ENCODE assay signal across 15 cellular contexts in genomic region chr5:174500636-174501035, GRCh38.
DNase-seq lines count a peak whose midpoint lies in the region; ATAC-seq and TF ChIP-seq lines count a peak whose summit lies in the region.
"Had no signal": no experiment of that assay in that cellular context is flagged by ENCODE, and none has a peak within 500 bp of the region (broad histone marks: within the 10 kb centered on the region; RNA-seq: fewer than 3 reads in every experiment).

No MANE protein-coding gene starts in this region.

- DNase-seq in COR-L47 (lab: John Stamatoyannopoulos, UW) (peak; percentile 55), NCI-H748 treated with DMSO at 0.1 percent for 48 hours (lab: John Stamatoyannopoulos, UW) (peak; percentile 45), medulla oblongata (ENCODE audit: extremely low spot score) (peak; percentile 24)
- DNase-seq in activated CD8-positive, alpha-beta T cell treated with anti-CD3 and anti-CD28 coated beads for 36 hours: no peak
- no peak for DNase-seq in activated CD4-positive, alpha-beta T cell treated with anti-CD3 and anti-CD28 coated beads, Interleukin-2, amount 10 ng/mL, durations not matched to agents 24 days and 14 days
- DNase-seq: 8988T; Caco-2; CD8-positive, alpha-beta T cell; HCEC 1CT; HFFc6 had no signal

- no peaks in the 10 kb centered on the region for H3K27me3 Mint-ChIP-seq in activated CD8-positive, alpha-beta T cell treated with anti-CD3 and anti-CD28 coated beads for 36 hours
- H3K27me3 Mint-ChIP-seq in activated CD4-positive, alpha-beta T cell treated with anti-CD3 and anti-CD28 coated beads, Interleukin-2, amount 10 ng/mL, durations not matched to agents 24 days and 14 days: no peaks in the 10 kb centered on the region
- H3K27me3 Mint-ChIP-seq: B cell had no signal

- intact Hi-C loops in activated CD8-positive, alpha-beta T cell treated with anti-CD3 and anti-CD28 coated beads for 36 hours (cut with micrococcal nuclease): no loop called here
- intact Hi-C loops in activated CD4-positive, alpha-beta T cell treated with anti-CD3 and anti-CD28 coated beads, Interleukin-2, amount 10 ng/mL, durations not matched to agents 24 days and 14 days (cut with micrococcal nuclease): no loop called here

- H3K36me3 Mint-ChIP-seq in activated CD8-positive, alpha-beta T cell treated with anti-CD3 and anti-CD28 coated beads for 36 hours (ENCODE audit: low read depth): no peaks in the 10 kb centered on the region
- no peaks in the 10 kb centered on the region for H3K36me3 Mint-ChIP-seq in activated CD4-positive, alpha-beta T cell treated with anti-CD3 and anti-CD28 coated beads, Interleukin-2, amount 10 ng/mL, durations not matched to agents 24 days and 14 days (ENCODE audit: low read depth)
- H3K36me3 Mint-ChIP-seq: CD8-positive, alpha-beta T cell; IgD-negative memory B cell had no signal

- no peak for ATAC-seq in activated CD8-positive, alpha-beta T cell treated with anti-CD3 and anti-CD28 coated beads for 36 hours
- ATAC-seq in GM21381 (IDR thresholded peaks at IDR 0.05; ENCODE audit: unreplicated experiment) (no peak), HG03571 (IDR thresholded peaks at IDR 0.05; ENCODE audit: unreplicated experiment) (no peak)
- ATAC-seq: CD8-positive, alpha-beta T cell; GM23338 had no signal

- peaks cover 11% of the 10 kb centered on the region for H3K9me3 Mint-ChIP-seq in activated CD8-positive, alpha-beta T cell treated with anti-CD3 and anti-CD28 coated beads for 36 hours
- peaks cover 4% of the 10 kb centered on the region for H3K9me3 Mint-ChIP-seq in activated CD4-positive, alpha-beta T cell treated with anti-CD3 and anti-CD28 coated beads, Interleukin-2, amount 10 ng/mL, durations not matched to agents 24 days and 14 days

- no peaks in the 10 kb centered on the region for H3K4me1 Mint-ChIP-seq in activated CD8-positive, alpha-beta T cell treated with anti-CD3 and anti-CD28 coated beads for 36 hours (ENCODE audit: low read depth)
- H3K4me1 Mint-ChIP-seq in activated CD4-positive, alpha-beta T cell treated with anti-CD3 and anti-CD28 coated beads, Interleukin-2, amount 10 ng/mL, durations not matched to agents 24 days and 14 days: no peaks in the 10 kb centered on the region
- H3K4me1 Mint-ChIP-seq: B cell, GM23338, IgD-negative memory B cell had no signal

- H3K27ac Mint-ChIP-seq in activated CD8-positive, alpha-beta T cell treated with anti-CD3 and anti-CD28 coated beads for 36 hours: no peak overlapping the region
- no peak overlapping the region for H3K27ac Mint-ChIP-seq in activated CD4-positive, alpha-beta T cell treated with anti-CD3 and anti-CD28 coated beads, Interleukin-2, amount 10 ng/mL, durations not matched to agents 24 days and 14 days
- H3K27ac Mint-ChIP-seq: B cell; CD8-positive, alpha-beta T cell; GM23338; HFFc6; IgD-negative memory B cell had no signal

- no peak overlapping the region for H3K4me3 Mint-ChIP-seq in activated CD8-positive, alpha-beta T cell treated with anti-CD3 and anti-CD28 coated beads for 36 hours
- H3K4me3 Mint-ChIP-seq in activated CD4-positive, alpha-beta T cell treated with anti-CD3 and anti-CD28 coated beads, Interleukin-2, amount 10 ng/mL, durations not matched to agents 24 days and 14 days: no peak overlapping the region
- H3K4me3 Mint-ChIP-seq: B cell; CD8-positive, alpha-beta T cell; GM23338; HFFc6; IgD-negative memory B cell had no signal

- POLR2A ChIA-PET in activated CD8-positive, alpha-beta T cell treated with anti-CD3 and anti-CD28 coated beads for 36 hours (lab: Charles Lee): no interaction called here

- CTCF ChIA-PET in activated CD8-positive, alpha-beta T cell treated with anti-CD3 and anti-CD28 coated beads for 36 hours (lab: Charles Lee): no interaction called here

- TF ChIP-seq CTCF in activated CD8-positive, alpha-beta T cell treated with anti-CD3 and anti-CD28 coated beads for 36 hours (IDR thresholded peaks at IDR 0.05): no peak

Comparison
In these comparisons a context has a peak if more than half of its experiments do, and no peak if none do; other contexts are left out.
1. DNase-seq: peak in COR-L47 (single experiment), NCI-H748 treated with DMSO at 0.1 percent for 48 hours (single experiment) and medulla oblongata (single experiment); none in activated CD8-positive, alpha-beta T cell treated with anti-CD3 and anti-CD28 coated beads for 36 hours (single experiment) and activated CD4-positive, alpha-beta T cell treated with anti-CD3 and anti-CD28 coated beads, Interleukin-2, amount 10 ng/mL, durations not matched to agents 24 days and 14 days (single experiment).